Comparison of ENCODE assay signal across 11 cellular contexts in genomic region chr10:71774916-71775702, GRCh38. TPM values are rescaled to one million over a fixed set of nuclear protein-coding genes. Genes with fewer than 3 reads are reported as not detected.
DNase-seq lines count a peak whose midpoint lies in the region; ATAC-seq lines count a peak whose summit lies in the region.
"Had no signal": no experiment of that assay in that cellular context is flagged by ENCODE, and none has a peak within 500 bp of the region (broad histone marks: within the 10 kb centered on the region; RNA-seq: fewer than 3 reads in every experiment).

No MANE protein-coding gene starts in this region.

- no peaks in the 10 kb centered on the region for H3K27me3 Mint-ChIP-seq in activated CD4-positive, alpha-beta T cell treated with anti-CD3 and anti-CD28 coated beads, Interleukin-2, amount 10 ng/mL, durations not matched to agents 24 days and 14 days
- no peaks in the 10 kb centered on the region for H3K27me3 Mint-ChIP-seq in stimulated activated memory B cell treated with anti-CD40 and anti-IgM and Interleukin-4, amounts not matched to agents 10 μg/mL and 1 μg/mL and 100 μg/mL, for 72 hours

- H3K27ac Mint-ChIP-seq in activated CD4-positive, alpha-beta T cell treated with anti-CD3 and anti-CD28 coated beads, Interleukin-2, amount 10 ng/mL, durations not matched to agents 24 days and 14 days = peak overlapping the region; percentile 92
- H3K27ac Mint-ChIP-seq in stimulated activated memory B cell treated with anti-CD40 and anti-IgM and Interleukin-4, amounts not matched to agents 10 μg/mL and 1 μg/mL and 100 μg/mL, for 72 hours = peak overlapping the region; percentile 92

- peaks cover 18% of the 10 kb centered on the region for H3K36me3 Mint-ChIP-seq in activated CD4-positive, alpha-beta T cell treated with anti-CD3 and anti-CD28 coated beads, Interleukin-2, amount 10 ng/mL, durations not matched to agents 24 days and 14 days (ENCODE audit: low read depth)
- no peaks in the 10 kb centered on the region for H3K36me3 Mint-ChIP-seq in stimulated activated memory B cell treated with anti-CD40 and anti-IgM and Interleukin-4, amounts not matched to agents 10 μg/mL and 1 μg/mL and 100 μg/mL, for 72 hours

- DNase-seq in activated CD4-positive, alpha-beta T cell treated with anti-CD3 and anti-CD28 coated beads, Interleukin-2, amount 10 ng/mL, durations not matched to agents 24 days and 14 days = no peak
- DNase-seq in activated CD4-positive, alpha-beta T cell treated with anti-CD3 and anti-CD28 coated beads, Interleukin-2, amount 50 U/mL, for 48 hours = no peak
- DNase-seq in SIG-M5 (lab: John Stamatoyannopoulos, UW) (peak; percentile 5), globus pallidus (ENCODE audit: low spot score) (peak; percentile 61), 8988T (no peak)
- no peak for DNase-seq in stimulated activated CD4-positive, alpha-beta T cell treated with anti-CD3 and anti-CD28 coated beads, Interleukin-2, amount 100 ng/mL, for 48 hours
- DNase-seq: NCI-H748 treated with DMSO at 0.1 percent for 48 hours had no signal

- H3K9me3 Mint-ChIP-seq in activated CD4-positive, alpha-beta T cell treated with anti-CD3 and anti-CD28 coated beads, Interleukin-2, amount 10 ng/mL, durations not matched to agents 24 days and 14 days = no peaks in the 10 kb centered on the region
- no peaks in the 10 kb centered on the region for H3K9me3 Mint-ChIP-seq in stimulated activated memory B cell treated with anti-CD40 and anti-IgM and Interleukin-4, amounts not matched to agents 10 μg/mL and 1 μg/mL and 100 μg/mL, for 72 hours

- intact Hi-C loops in activated CD4-positive, alpha-beta T cell treated with anti-CD3 and anti-CD28 coated beads, Interleukin-2, amount 10 ng/mL, durations not matched to agents 24 days and 14 days (cut with micrococcal nuclease) = loop anchor here (5.0 kb wide), 2 partner anchors 37 to 458 kb away; partner anchors contain the start of gene SLC29A3

- peaks cover 51% of the 10 kb centered on the region for H3K4me1 Mint-ChIP-seq in activated CD4-positive, alpha-beta T cell treated with anti-CD3 and anti-CD28 coated beads, Interleukin-2, amount 10 ng/mL, durations not matched to agents 24 days and 14 days
- peaks cover 69% of the 10 kb centered on the region for H3K4me1 Mint-ChIP-seq in stimulated activated memory B cell treated with anti-CD40 and anti-IgM and Interleukin-4, amounts not matched to agents 10 μg/mL and 1 μg/mL and 100 μg/mL, for 72 hours

- ATAC-seq in stimulated activated memory B cell treated with anti-CD40 and anti-IgM and Interleukin-4, amounts not matched to agents 10 μg/mL and 1 μg/mL and 100 μg/mL, for 72 hours = peak; percentile 38
- no peak for ATAC-seq in HG02642 (IDR thresholded peaks at IDR 0.05; ENCODE audit: poor library complexity, unreplicated experiment)
- ATAC-seq: K562 had no signal

- H3K4me3 Mint-ChIP-seq in activated CD4-positive, alpha-beta T cell treated with anti-CD3 and anti-CD28 coated beads, Interleukin-2, amount 10 ng/mL, durations not matched to agents 24 days and 14 days = peak overlapping the region; percentile 85
- no peak overlapping the region for H3K4me3 Mint-ChIP-seq in stimulated activated memory B cell treated with anti-CD40 and anti-IgM and Interleukin-4, amounts not matched to agents 10 μg/mL and 1 μg/mL and 100 μg/mL, for 72 hours

RNA-seq across cellular contexts. Expression of gene VSIR, which starts 1.8 kb away (rescaled TPM):
- total RNA-seq in activated CD4-positive, alpha-beta T cell treated with anti-CD3 and anti-CD28 coated beads, Interleukin-2, amount 10 ng/mL, durations not matched to agents 24 days and 14 days = 125 and 131 TPM in 2 replicates
- total RNA-seq: A673 had no signal

RNA-seq across cellular contexts. Expression of gene C10orf105, which starts 55.5 kb away (rescaled TPM):
- total RNA-seq in activated CD4-positive, alpha-beta T cell treated with anti-CD3 and anti-CD28 coated beads, Interleukin-2, amount 10 ng/mL, durations not matched to agents 24 days and 14 days = 0.26 and 0.33 TPM in 2 replicates
- total RNA-seq: A673 had no signal

Comparison
In these comparisons a context has a peak if more than half of its experiments do, and no peak if none do; other contexts are left out.
1. DNase-seq: peak in SIG-M5 (single experiment) and globus pallidus (single experiment); none in activated CD4-positive, alpha-beta T cell treated with anti-CD3 and anti-CD28 coated beads, Interleukin-2, amount 10 ng/mL, durations not matched to agents 24 days and 14 days (single experiment), activated CD4-positive, alpha-beta T cell treated with anti-CD3 and anti-CD28 coated beads, Interleukin-2, amount 50 U/mL, for 48 hours (0 of 2), stimulated activated CD4-positive, alpha-beta T cell treated with anti-CD3 and anti-CD28 coated beads, Interleukin-2, amount 100 ng/mL, for 48 hours (0 of 2) and 8988T (single experiment).